In the genomic region with DNA sequence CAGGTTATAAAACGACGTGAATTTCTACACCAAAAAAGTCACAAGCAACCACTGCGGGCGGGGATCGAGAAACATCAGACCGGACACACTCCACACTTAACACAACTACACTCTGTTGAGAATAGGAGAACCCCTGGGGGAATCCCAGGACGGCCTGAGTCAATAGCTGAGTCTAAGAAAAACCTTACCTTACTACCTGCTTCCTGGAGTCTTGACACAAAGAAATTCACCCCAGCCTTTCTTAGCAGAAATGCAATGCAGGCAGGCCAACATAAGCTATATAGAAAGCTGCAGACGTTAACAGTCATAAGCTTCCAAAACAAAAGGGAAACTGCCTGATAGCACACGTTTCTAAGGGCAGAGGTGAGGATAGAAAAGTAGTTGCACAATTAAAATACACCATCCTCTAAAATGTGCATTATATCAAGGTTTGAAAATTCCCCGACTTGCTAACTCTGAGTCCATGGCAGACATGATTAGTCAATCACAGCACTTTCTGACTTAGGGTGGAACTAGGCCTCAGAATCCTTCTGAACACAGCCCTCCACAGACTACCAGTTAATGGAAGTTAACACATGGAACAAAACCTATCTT, we compare ENCODE assay signal across 8 cellular contexts.
DNase-seq lines count a peak whose midpoint lies in the region; ATAC-seq and TF ChIP-seq lines count a peak whose summit lies in the region.

No MANE protein-coding gene starts in this region.

- peak; percentile 35 for ATAC-seq in GM19328 (IDR thresholded peaks at IDR 0.05; ENCODE audit: unreplicated experiment)
- peak; percentile 54 for ATAC-seq in HG03378 (IDR thresholded peaks at IDR 0.05; ENCODE audit: unreplicated experiment)

- H3K27ac Mint-ChIP-seq in type B pancreatic cell = no peak overlapping the region

- DNase-seq in activated T-cell treated with anti-CD3 and anti-CD28 coated beads, Interleukin-2, amount 50 U/mL, for 1 hour = peak; percentile 62
- peak; percentile 54 to 59 for DNase-seq in stimulated activated CD4-positive, alpha-beta T cell treated with anti-CD3 and anti-CD28 coated beads, Interleukin-12 subunit alpha, Interleukin-12 subunit beta, amount 100 ng/mL, for 24 hours (ENCODE audit: low read depth in 2 of 2)
- DNase-seq in DMS153 (lab: John Stamatoyannopoulos, UW) = no peak
- no peak for DNase-seq in DMS53 treated with DMSO at 0.1 percent for 48 hours (lab: John Stamatoyannopoulos, UW; ENCODE audit: unreplicated experiment)
- DNase-seq in type B pancreatic cell (ENCODE audit: extremely low spot score, unreplicated experiment) = no peak
- no peak for DNase-seq in NCI-H2081 (lab: John Stamatoyannopoulos, UW)

- TF ChIP-seq CTCF in type B pancreatic cell (conservative IDR thresholded peaks at IDR 0.05) = no peak

- no peaks in the 10 kb centered on the region for H3K9me3 Mint-ChIP-seq in type B pancreatic cell

- H3K4me1 Mint-ChIP-seq in type B pancreatic cell (ENCODE audit: unreplicated experiment) = peaks cover 61% of the 10 kb centered on the region

- H3K36me3 Mint-ChIP-seq in type B pancreatic cell = no peaks in the 10 kb centered on the region

- no peaks in the 10 kb centered on the region for H3K27me3 Mint-ChIP-seq in type B pancreatic cell

- no peak overlapping the region for H3K4me3 Mint-ChIP-seq in type B pancreatic cell

Comparison
In these comparisons a context has a peak if more than half of its experiments do, and no peak if none do; other contexts are left out.
1. DNase-seq: peak in activated T-cell treated with anti-CD3 and anti-CD28 coated beads, Interleukin-2, amount 50 U/mL, for 1 hour (single experiment) and stimulated activated CD4-positive, alpha-beta T cell treated with anti-CD3 and anti-CD28 coated beads, Interleukin-12 subunit alpha, Interleukin-12 subunit beta, amount 100 ng/mL, for 24 hours (2 of 2); none in DMS153 (single experiment), DMS53 treated with DMSO at 0.1 percent for 48 hours (single experiment), type B pancreatic cell (single experiment) and NCI-H2081 (0 of 2).